Comparison of ENCODE assay signal across 8 cellular contexts in the genomic region with DNA sequence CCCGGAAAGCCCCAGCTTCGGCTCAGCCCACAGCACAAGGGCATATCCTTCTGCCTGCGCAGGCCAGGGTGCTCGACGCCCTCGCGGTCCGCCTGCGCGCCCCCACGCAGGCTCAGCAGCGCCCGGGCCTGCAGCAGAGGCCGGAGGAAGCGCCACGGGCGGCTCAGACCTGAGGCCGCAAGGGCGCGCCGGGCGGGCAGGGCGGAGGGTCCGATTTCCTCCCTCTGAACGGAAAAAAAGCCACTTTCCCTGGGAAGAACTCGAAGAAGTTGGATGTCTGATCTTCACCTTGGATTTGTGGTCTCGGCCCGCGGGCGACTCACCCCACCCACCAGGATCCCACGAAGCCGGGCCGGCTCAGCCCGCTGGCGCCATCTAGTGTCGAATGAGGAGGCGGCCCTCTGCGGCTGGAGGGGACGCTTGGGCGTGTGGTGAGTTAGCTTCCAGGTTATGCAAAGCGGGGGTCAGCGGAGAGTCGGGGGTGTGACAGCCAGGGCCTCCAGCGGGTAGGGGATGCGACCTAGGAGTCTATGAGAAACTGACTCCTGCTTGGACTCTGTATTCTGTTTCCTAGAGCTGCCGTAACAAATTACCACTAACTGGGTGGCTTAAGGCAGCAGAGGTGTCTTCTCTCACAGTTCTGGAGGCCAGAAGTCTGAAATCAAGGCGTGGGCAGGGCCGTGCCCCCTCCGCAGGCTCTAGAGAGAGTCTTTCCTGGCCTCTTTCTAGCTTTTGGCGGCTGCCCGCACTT. TPM values are rescaled to one million over a fixed set of nuclear protein-coding genes. Genes with fewer than 3 reads are reported as not detected.
A peak's percentile ranks its signal among the peaks of the same experiment; 100 is the strongest.
DNase-seq lines count a peak whose midpoint lies in the region; ATAC-seq and TF ChIP-seq lines count a peak whose summit lies in the region.

No MANE protein-coding gene starts in this region.

- H3K36me3 ChIP-seq in colonic mucosa (no peaks in the 10 kb centered on the region), left lung (no peaks in the 10 kb centered on the region)

- peak overlapping the region in 1 of 2 donors; percentile 31 for H3K9ac ChIP-seq in colonic mucosa (ENCODE audit: low read depth in 2 of 2, low read length in 2 of 2)

- H3K4me1 ChIP-seq in colonic mucosa: peaks cover 3% of the 10 kb centered on the region
- peaks cover 7 to 40% of the 10 kb centered on the region in 2 donors for H3K4me1 ChIP-seq in left lung

- in situ Hi-C loops in GM13976 (cut with MboI; ENCODE audit: low sequenced_read_pairs, unreplicated experiment): loop anchor here (5.0 kb wide), 1 partner anchor 140 kb away; no protein-coding TSS in a partner anchor

- H3K27ac Mint-ChIP-seq in activated CD4-positive, alpha-beta T cell treated with anti-CD3 and anti-CD28 coated beads, Interleukin-2, amount 10 ng/mL, durations not matched to agents 24 days and 14 days: peak overlapping the region; percentile 79

- no peaks in the 10 kb centered on the region for H3K36me3 Mint-ChIP-seq in activated CD4-positive, alpha-beta T cell treated with anti-CD3 and anti-CD28 coated beads, Interleukin-2, amount 10 ng/mL, durations not matched to agents 24 days and 14 days (ENCODE audit: low read depth)

- TF ChIP-seq CTCF in GM13976 (IDR thresholded peaks at IDR 0.05; ENCODE audit: borderline replicate concordance, control extremely low read depth, extremely low read depth, insufficient read depth, missing control alignments) (peak; percentile 95), colonic mucosa (IDR thresholded peaks at IDR 0.05) (peak; percentile 96), left lung (IDR thresholded peaks at IDR 0.05) (peak; percentile 97 to 98)

- no peaks in the 10 kb centered on the region for H3K27me3 ChIP-seq in colonic mucosa
- no peaks in the 10 kb centered on the region for H3K27me3 ChIP-seq in left lung

- intact Hi-C loops in activated CD4-positive, alpha-beta T cell treated with anti-CD3 and anti-CD28 coated beads, Interleukin-2, amount 10 ng/mL, durations not matched to agents 24 days and 14 days (cut with micrococcal nuclease): loop anchor here (1.0 to 5.0 kb wide), 4 partner anchors 40 to 142 kb away; a partner anchor contains a TSS
- intact Hi-C loops in colonic mucosa (cut with DNase I): loop anchor here (2.0 to 5.0 kb wide), 3 partner anchors 90 to 142 kb away; no protein-coding TSS in a partner anchor
- intact Hi-C loops in left lung (cut with DNase I): loop anchor here (2.0 to 10.0 kb wide), 2 partner anchors 132 to 142 kb away; no protein-coding TSS in a partner anchor

- ATAC-seq in HG03039 (IDR thresholded peaks at IDR 0.05; ENCODE audit: unreplicated experiment): peak; percentile 78
- ATAC-seq in left lung: peak; percentile 97

- H3K4me3 ChIP-seq in colonic mucosa: peak overlapping the region; percentile 37
- H3K4me3 ChIP-seq in left lung: peak overlapping the region; percentile 32 to 38

- peaks cover 7% of the 10 kb centered on the region for H3K27me3 Mint-ChIP-seq in activated CD4-positive, alpha-beta T cell treated with anti-CD3 and anti-CD28 coated beads, Interleukin-2, amount 10 ng/mL, durations not matched to agents 24 days and 14 days

- DNase-seq in 8988T (peak; percentile 78), GM13976 (ENCODE audit: low spot score) (peak; percentile 89), NCI-H2196 treated with DMSO at 0.1 percent for 48 hours (lab: John Stamatoyannopoulos, UW; ENCODE audit: unreplicated experiment) (peak; percentile 46), colonic mucosa (peak; percentile 86), left lung (peak; percentile 86 to 97)
- peak; percentile 96 for DNase-seq in activated CD4-positive, alpha-beta T cell treated with anti-CD3 and anti-CD28 coated beads, Interleukin-2, amount 10 ng/mL, durations not matched to agents 24 days and 14 days
- peak; percentile 72 for DNase-seq in stimulated activated CD4-positive, alpha-beta T cell treated with anti-CD3 and anti-CD28 coated beads, Interleukin-2, amount 100 ng/mL, for 4 hours (ENCODE audit: low read depth)

- no peak overlapping the region for H3K27ac ChIP-seq in colonic mucosa
- H3K27ac ChIP-seq in left lung: peak overlapping the region; percentile 76

- H3K4me1 Mint-ChIP-seq in activated CD4-positive, alpha-beta T cell treated with anti-CD3 and anti-CD28 coated beads, Interleukin-2, amount 10 ng/mL, durations not matched to agents 24 days and 14 days: peaks cover 33% of the 10 kb centered on the region

- no peaks in the 10 kb centered on the region for H3K9me3 ChIP-seq in colonic mucosa
- H3K9me3 ChIP-seq in left lung: no peaks in the 10 kb centered on the region

- H3K9me3 Mint-ChIP-seq in activated CD4-positive, alpha-beta T cell treated with anti-CD3 and anti-CD28 coated beads, Interleukin-2, amount 10 ng/mL, durations not matched to agents 24 days and 14 days: no peaks in the 10 kb centered on the region

- peak overlapping the region; percentile 79 for H3K4me3 Mint-ChIP-seq in activated CD4-positive, alpha-beta T cell treated with anti-CD3 and anti-CD28 coated beads, Interleukin-2, amount 10 ng/mL, durations not matched to agents 24 days and 14 days

RNA-seq across cellular contexts. Expression of a gene that starts 40.0 kb away (rescaled TPM):
- total RNA-seq in activated CD4-positive, alpha-beta T cell treated with anti-CD3 and anti-CD28 coated beads, Interleukin-2, amount 10 ng/mL, durations not matched to agents 24 days and 14 days: 319 and 322 TPM in 2 replicates
- total RNA-seq in colonic mucosa (100 to 1,000 TPM; 198 to 206 TPM), left lung (100 to 1,000 TPM; 188 to 199 TPM)

Comparison
In these comparisons a context has a peak if more than half of its experiments do, and no peak if none do; other contexts are left out.
1. DNase-seq: peak in every context shown above with its lines; median percentile 96 in activated CD4-positive, alpha-beta T cell treated with anti-CD3 and anti-CD28 coated beads, Interleukin-2, amount 10 ng/mL, durations not matched to agents 24 days and 14 days; 92 in left lung; 89 in GM13976; 86 in colonic mucosa; 78 in 8988T; 72 in stimulated activated CD4-positive, alpha-beta T cell treated with anti-CD3 and anti-CD28 coated beads, Interleukin-2, amount 100 ng/mL, for 4 hours; 46 in NCI-H2196 treated with DMSO at 0.1 percent for 48 hours.